ENCODE assay signal across 23 cellular contexts in the genomic region with DNA sequence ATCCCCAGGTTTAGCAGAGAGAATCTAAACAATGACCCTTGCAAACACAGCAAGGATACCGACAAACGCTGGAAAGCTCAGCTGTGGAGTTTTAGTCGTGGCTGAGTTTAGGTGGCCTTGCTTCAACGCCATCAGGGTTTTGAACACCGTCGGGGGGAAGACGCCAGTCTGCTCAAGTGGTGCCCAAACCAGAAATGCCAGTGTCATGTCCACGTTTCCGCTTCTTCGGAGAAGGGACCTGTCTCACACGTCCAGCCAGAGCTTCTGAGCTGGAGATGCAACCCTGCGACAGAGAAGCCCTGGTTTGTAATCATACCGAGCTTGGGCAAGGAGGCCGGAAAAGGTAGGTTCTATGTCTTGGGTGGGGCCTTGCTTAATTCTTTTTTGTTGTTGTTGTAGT.
"Had no signal": no experiment of that assay in that cellular context is flagged by ENCODE, and none has a peak within 500 bp of the region (broad histone marks: within the 10 kb centered on the region; RNA-seq: fewer than 3 reads in every experiment).

No MANE protein-coding gene starts in this region.

- FAIRE-seq: frontal cortex, keratinocyte, small intestine had no signal

- H3K9ac ChIP-seq: neural progenitor cell had no signal

- H3K4me3 Mint-ChIP-seq: effector memory CD8-positive, alpha-beta T cell; immature natural killer cell; naive thymus-derived CD4-positive, alpha-beta T cell; nephron; neural progenitor cell; stimulated activated naive CD8-positive, alpha-beta T cell treated with anti-CD3 and anti-CD28 coated beads, Interleukin-15, amount 100 ng/mL, for 72 hours had no signal

- DNase-seq: cortex of kidney; effector memory CD8-positive, alpha-beta T cell; hypothalamus; immature natural killer cell; mesenchymal stem cell; midbrain; naive thymus-derived CD4-positive, alpha-beta T cell; psoas muscle; right cardiac atrium; small intestine; stimulated activated CD4-positive, alpha-beta T cell treated with anti-CD3 and anti-CD28 coated beads, Interleukin-15, amount 100 ng/mL, for 24 hours; stimulated activated CD4-positive, alpha-beta T cell treated with anti-CD3 and anti-CD28 coated beads, Interleukin-4, amount 100 ng/mL, for 1 hour; stimulated activated CD8-positive, alpha-beta memory T cell treated with anti-CD3 and anti-CD28 coated beads, Interleukin-4, amount 100 ng/mL, for 48 hours; stimulated activated naive CD4-positive, alpha-beta T cell; stimulated activated naive CD8-positive, alpha-beta T cell treated with anti-CD3 and anti-CD28 coated beads, Interleukin-15, amount 100 ng/mL, for 72 hours; transverse colon had no signal

- H3K9me3 Mint-ChIP-seq: effector memory CD8-positive, alpha-beta T cell; nephron; stimulated activated naive CD8-positive, alpha-beta T cell treated with anti-CD3 and anti-CD28 coated beads, Interleukin-15, amount 100 ng/mL, for 72 hours had no signal

- H3K4me1 Mint-ChIP-seq: immature natural killer cell; stimulated activated naive CD8-positive, alpha-beta T cell treated with anti-CD3 and anti-CD28 coated beads, Interleukin-15, amount 100 ng/mL, for 72 hours had no signal

- ATAC-seq: effector memory CD8-positive, alpha-beta T cell; left lobe of liver; naive thymus-derived CD4-positive, alpha-beta T cell; psoas muscle; right cardiac atrium; stimulated activated naive CD8-positive, alpha-beta T cell treated with anti-CD3 and anti-CD28 coated beads, Interleukin-15, amount 100 ng/mL, for 72 hours had no signal

- H3K27ac Mint-ChIP-seq: effector memory CD8-positive, alpha-beta T cell; immature natural killer cell; naive thymus-derived CD4-positive, alpha-beta T cell; neural progenitor cell; stimulated activated naive CD8-positive, alpha-beta T cell treated with anti-CD3 and anti-CD28 coated beads, Interleukin-15, amount 100 ng/mL, for 72 hours had no signal

- H3K36me3 ChIP-seq: neural progenitor cell, suprapubic skin, transverse colon, vagina had no signal

- H3K4me3 ChIP-seq: neural progenitor cell, psoas muscle, suprapubic skin, transverse colon, vagina had no signal

- H3K4me1 ChIP-seq: neural progenitor cell, psoas muscle had no signal

- H3K27ac ChIP-seq: neural progenitor cell, psoas muscle, suprapubic skin, transverse colon, vagina had no signal

- H3K36me3 Mint-ChIP-seq: immature natural killer cell; naive thymus-derived CD4-positive, alpha-beta T cell; neural progenitor cell had no signal

- H3K9me3 ChIP-seq: psoas muscle, suprapubic skin, transverse colon, vagina had no signal
